ENCODE assay signal across 35 cellular contexts in the genomic region with DNA sequence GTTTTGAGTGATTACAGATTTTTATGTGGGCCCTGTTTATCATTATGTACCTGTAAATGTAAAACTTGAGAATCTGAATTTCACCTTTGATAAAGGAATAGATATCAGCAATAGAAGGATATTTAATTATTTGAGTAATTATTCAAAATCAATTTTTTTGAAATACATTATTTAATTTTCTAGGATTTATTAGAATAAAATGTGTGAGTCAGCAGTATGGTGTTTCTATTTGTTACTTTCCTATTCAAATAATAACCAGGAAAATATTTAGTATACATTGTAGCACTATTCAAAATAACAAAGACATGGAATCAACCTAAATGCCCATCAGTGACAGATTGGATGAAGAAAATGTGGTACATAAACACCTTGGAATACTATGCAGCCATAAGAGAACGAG.
"Had no signal": no experiment of that assay in that cellular context is flagged by ENCODE, and none has a peak within 500 bp of the region (broad histone marks: within the 10 kb centered on the region; RNA-seq: fewer than 3 reads in every experiment).

No MANE protein-coding gene starts in this region.

- H3K9me3 Mint-ChIP-seq: activated CD4-positive, alpha-beta memory T cell treated with anti-CD3 and anti-CD28 coated beads for 36 hours; activated CD4-positive, alpha-beta T cell treated with anti-CD3 and anti-CD28 coated beads, Interleukin-2, amount 10 ng/mL, durations not matched to agents 24 days and 14 days; activated CD8-positive, alpha-beta T cell treated with anti-CD3 and anti-CD28 coated beads for 36 hours; activated naive CD4-positive, alpha-beta T cell treated with anti-CD3 and anti-CD28 coated beads, Interleukin-2, amount 10 ng/mL, durations not matched to agents 7 days and 5 days; activated naive CD4-positive, alpha-beta T cell treated with anti-CD3 and anti-CD28 coated beads, Interleukin-2, amount 50 U/mL, for 72 hours; activated naive CD8-positive, alpha-beta T cell treated with anti-CD3 and anti-CD28 coated beads for 36 hours; activated T-cell treated with anti-CD3 and anti-CD28 coated beads, Interleukin-2, amount 50 U/mL, for 4 hours; activated T-cell treated with anti-CD3 and anti-CD28 coated beads, Interleukin-2, amount 50 U/mL, for 72 hours; activated T-helper 1 cell treated with anti-CD3 and anti-CD28 coated beads, Interleukin-12 subunit alpha, Interleukin-12 subunit beta, Interleukin-2, Interleukin-4 antibody, amounts not matched to agents 30 ng/mL and 10 ng/mL and 1 ng/mL, durations not matched to agents 14 hours and 24 hours and 36 hours; activated T-helper 17 cell treated with anti-CD3 and anti-CD28 coated beads, Interleukin-2, amount 50 U/mL, for 72 hours; T-helper 1 cell treated with Interleukin-12 subunit alpha and Interleukin-12 subunit beta and Interleukin-4 antibody, amounts not matched to agents 30 μg/mL and 1 μg/mL, for 36 hours; T-helper 2 cell treated with Interferon-gamma antibody and Interleukin-4, amounts not matched to agents 5 μg/mL and 100 μg/mL, for 36 hours; WTC11 had no signal

- H3K27ac Mint-ChIP-seq: activated CD4-positive, alpha-beta memory T cell treated with anti-CD3 and anti-CD28 coated beads for 36 hours; activated CD4-positive, alpha-beta T cell treated with anti-CD3 and anti-CD28 coated beads, Interleukin-2, amount 10 ng/mL, durations not matched to agents 24 days and 14 days; activated CD8-positive, alpha-beta T cell treated with anti-CD3 and anti-CD28 coated beads for 36 hours; activated naive CD4-positive, alpha-beta T cell treated with anti-CD3 and anti-CD28 coated beads, Interleukin-2, amount 10 ng/mL, durations not matched to agents 7 days and 5 days; activated naive CD8-positive, alpha-beta T cell treated with anti-CD3 and anti-CD28 coated beads for 36 hours; activated T-cell treated with anti-CD3 and anti-CD28 coated beads, Interleukin-2, amount 50 U/mL, for 72 hours; activated T-helper 1 cell treated with anti-CD3 and anti-CD28 coated beads, Interleukin-12 subunit alpha, Interleukin-12 subunit beta, Interleukin-2, Interleukin-4 antibody, amounts not matched to agents 30 ng/mL and 10 ng/mL and 1 ng/mL, durations not matched to agents 14 hours and 24 hours and 36 hours; activated T-helper 17 cell treated with anti-CD3 and anti-CD28 coated beads, Interleukin-2, amount 50 U/mL, for 72 hours; T-helper 1 cell treated with Interleukin-12 subunit alpha and Interleukin-12 subunit beta and Interleukin-4 antibody, amounts not matched to agents 30 μg/mL and 1 μg/mL, for 36 hours; T-helper 2 cell treated with Interferon-gamma antibody and Interleukin-4, amounts not matched to agents 5 μg/mL and 100 μg/mL, for 36 hours; WTC11 had no signal

- H3K27me3 Mint-ChIP-seq: activated CD4-positive, alpha-beta memory T cell treated with anti-CD3 and anti-CD28 coated beads for 36 hours; activated CD4-positive, alpha-beta T cell treated with anti-CD3 and anti-CD28 coated beads, Interleukin-2, amount 10 ng/mL, durations not matched to agents 24 days and 14 days; activated CD8-positive, alpha-beta T cell treated with anti-CD3 and anti-CD28 coated beads for 36 hours; activated naive CD4-positive, alpha-beta T cell treated with anti-CD3 and anti-CD28 coated beads, Interleukin-2, amount 10 ng/mL, durations not matched to agents 7 days and 5 days; activated naive CD8-positive, alpha-beta T cell treated with anti-CD3 and anti-CD28 coated beads for 36 hours; activated T-helper 17 cell treated with anti-CD3 and anti-CD28 coated beads, Interleukin-2, amount 50 U/mL, for 72 hours had no signal

- H3K36me3 Mint-ChIP-seq: activated naive CD4-positive, alpha-beta T cell treated with anti-CD3 and anti-CD28 coated beads, Interleukin-2, amount 50 U/mL, for 72 hours had no signal

- FAIRE-seq: astrocyte, TTC549 had no signal

- DNase-seq: activated CD4-positive, alpha-beta memory T cell treated with anti-CD3 and anti-CD28 coated beads for 36 hours; activated CD4-positive, alpha-beta T cell treated with anti-CD3 and anti-CD28 coated beads for 4 hours; activated CD4-positive, alpha-beta T cell treated with anti-CD3 and anti-CD28 coated beads, Interleukin-2, amount 10 ng/mL, durations not matched to agents 24 days and 14 days; activated CD4-positive, alpha-beta T cell treated with anti-CD3 and anti-CD28 coated beads, Interleukin-2, amount 50 U/mL, for 1 hour; activated CD4-positive, alpha-beta T cell treated with anti-CD3 and anti-CD28 coated beads, Interleukin-2, amount 50 U/mL, for 4 hours; activated CD4-positive, CD25-positive, alpha-beta regulatory T cell; activated CD8-positive, alpha-beta memory T cell treated with anti-CD3 and anti-CD28 coated beads, Interleukin-2, amount 50 U/mL, for 4 hours; activated CD8-positive, alpha-beta T cell treated with anti-CD3 and anti-CD28 coated beads for 36 hours; activated effector memory CD4-positive, alpha-beta T cell treated with anti-CD3 and anti-CD28 coated beads, Interleukin-2, amount 50 U/mL, for 16 hours; activated gamma-delta T cell treated with Interleukin-2 at 50 U/mL for 16 hours; activated naive CD4-positive, alpha-beta T cell treated with anti-CD3 and anti-CD28 coated beads, Interleukin-2, amount 10 ng/mL, durations not matched to agents 7 days and 5 days; activated naive CD4-positive, alpha-beta T cell treated with Interleukin-2 at 50 U/mL for 16 hours; activated naive CD8-positive, alpha-beta T cell treated with anti-CD3 and anti-CD28 coated beads for 36 hours; activated T-cell treated with anti-CD3 and anti-CD28 coated beads for 4 hours; activated T-cell treated with anti-CD3 and anti-CD28 coated beads, Interleukin-2, amount 50 U/mL, for 1 hour; activated T-cell treated with anti-CD3 and anti-CD28 coated beads, Interleukin-2, amount 50 U/mL, for 4 hours; activated T-cell treated with anti-CD3 and anti-CD28 coated beads, Interleukin-2, amount 50 U/mL, for 72 hours; adrenal gland; amniotic stem cell; aorta; body of pancreas; brain microvascular endothelial cell; central memory CD4-positive, alpha-beta T cell; T-helper 1 cell; T-helper 2 cell; T-helper 9 cell; WERI-Rb-1 had no signal

- H3K4me3 Mint-ChIP-seq: activated CD4-positive, alpha-beta memory T cell treated with anti-CD3 and anti-CD28 coated beads for 36 hours; activated CD4-positive, alpha-beta T cell treated with anti-CD3 and anti-CD28 coated beads, Interleukin-2, amount 10 ng/mL, durations not matched to agents 24 days and 14 days; activated CD8-positive, alpha-beta T cell treated with anti-CD3 and anti-CD28 coated beads for 36 hours; activated naive CD4-positive, alpha-beta T cell treated with anti-CD3 and anti-CD28 coated beads, Interleukin-2, amount 10 ng/mL, durations not matched to agents 7 days and 5 days; activated naive CD8-positive, alpha-beta T cell treated with anti-CD3 and anti-CD28 coated beads for 36 hours; activated T-cell treated with anti-CD3 and anti-CD28 coated beads, Interleukin-2, amount 50 U/mL, for 4 hours; activated T-cell treated with anti-CD3 and anti-CD28 coated beads, Interleukin-2, amount 50 U/mL, for 72 hours; activated T-helper 1 cell treated with anti-CD3 and anti-CD28 coated beads, Interleukin-12 subunit alpha, Interleukin-12 subunit beta, Interleukin-2, Interleukin-4 antibody, amounts not matched to agents 30 ng/mL and 10 ng/mL and 1 ng/mL, durations not matched to agents 14 hours and 24 hours and 36 hours; activated T-helper 17 cell treated with anti-CD3 and anti-CD28 coated beads, Interleukin-2, amount 50 U/mL, for 72 hours; T-helper 1 cell treated with Interleukin-12 subunit alpha and Interleukin-12 subunit beta and Interleukin-4 antibody, amounts not matched to agents 30 μg/mL and 1 μg/mL, for 36 hours; T-helper 2 cell treated with Interferon-gamma antibody and Interleukin-4, amounts not matched to agents 5 μg/mL and 100 μg/mL, for 36 hours; WTC11 had no signal

- H3K4me1 Mint-ChIP-seq: activated CD4-positive, alpha-beta T cell treated with anti-CD3 and anti-CD28 coated beads, Interleukin-2, amount 10 ng/mL, durations not matched to agents 24 days and 14 days; WTC11 had no signal
